21 cellular contexts compared by ENCODE assay signal in the genomic region with DNA sequence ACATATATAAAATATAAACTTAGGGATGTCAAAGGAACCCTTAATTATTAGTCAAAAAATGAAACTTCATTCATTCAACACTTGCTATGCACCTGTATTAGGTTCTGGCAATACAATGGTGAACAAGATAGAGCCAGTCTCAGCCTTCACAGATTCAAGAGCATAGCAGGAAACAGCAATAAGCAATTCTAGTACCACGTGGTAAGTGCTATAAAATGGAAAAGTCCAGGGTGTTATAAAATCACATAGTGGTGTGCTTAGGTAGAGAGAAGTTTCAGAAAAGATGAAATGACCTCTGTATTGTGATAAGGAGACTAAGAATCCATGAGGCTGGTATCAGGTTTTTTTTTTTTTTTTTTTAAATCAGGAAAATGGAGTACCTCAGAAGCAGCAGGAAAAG. TPM values are rescaled to one million over a fixed set of nuclear protein-coding genes. Genes with fewer than 3 reads are reported as not detected.
DNase-seq lines count a peak whose midpoint lies in the region; ATAC-seq, FAIRE-seq and TF ChIP-seq lines count a peak whose summit lies in the region.
"Had no signal": no experiment of that assay in that cellular context is flagged by ENCODE, and none has a peak within 500 bp of the region (broad histone marks: within the 10 kb centered on the region; RNA-seq: fewer than 3 reads in every experiment).

No MANE protein-coding gene starts in this region.

- peak overlapping the region; percentile 98 for H3K4me2 ChIP-seq in Loucy (ENCODE audit: low read depth, low read length, poor library complexity, severe bottlenecking)

- H3K9me3 Mint-ChIP-seq in activated T-cell treated with anti-CD3 and anti-CD28 coated beads, Interleukin-2, amount 50 U/mL, for 24 hours, result no peaks in the 10 kb centered on the region
- H3K9me3 Mint-ChIP-seq: CD4-positive, alpha-beta memory T cell had no signal

- WGBS in small intestine, 3 donors, result 12 to 40% (median 26%) methylated on average over 1 of the region's 1 CpG

- no peaks in the 10 kb centered on the region for H3K27me3 Mint-ChIP-seq in activated T-cell treated with anti-CD3 and anti-CD28 coated beads, Interleukin-2, amount 50 U/mL, for 24 hours
- H3K27me3 Mint-ChIP-seq: CD4-positive, alpha-beta memory T cell had no signal

- ATAC-seq in HG02870 (IDR thresholded peaks at IDR 0.05; ENCODE audit: unreplicated experiment), result no peak
- ATAC-seq in GM18873 (IDR thresholded peaks at IDR 0.05; ENCODE audit: low FRiP score, unreplicated experiment), result no peak
- ATAC-seq: K562, PC-3 had no signal

- H3K4me3 ChIP-seq in Loucy (ENCODE audit: low read length, poor library complexity, severe bottlenecking), result peak overlapping the region; percentile 57
- no peak overlapping the region for H3K4me3 ChIP-seq in colonic mucosa
- no peak overlapping the region for H3K4me3 ChIP-seq in small intestine (ENCODE audit: low read depth in 1 of 2, low read length in 2 of 2)
- H3K4me3 ChIP-seq: K562 had no signal

- H3K79me2 ChIP-seq in Loucy (ENCODE audit: insufficient read depth, low read length), result peaks cover 100% of the 10 kb centered on the region

- intact Hi-C loops in colonic mucosa (cut with DNase I), result no loop called here

- H3K9ac ChIP-seq in Loucy (ENCODE audit: low read depth, low read length, poor library complexity, severe bottlenecking) (no peak overlapping the region), colonic mucosa (ENCODE audit: low read depth in 2 of 2, low read length in 2 of 2) (no peak overlapping the region)

- H3K4me3 Mint-ChIP-seq in activated T-cell treated with anti-CD3 and anti-CD28 coated beads, Interleukin-2, amount 50 U/mL, for 24 hours, result no peak overlapping the region

- H3K4me1 Mint-ChIP-seq in activated T-cell treated with anti-CD3 and anti-CD28 coated beads, Interleukin-2, amount 50 U/mL, for 24 hours (ENCODE audit: low read depth), result peaks cover 60% of the 10 kb centered on the region

- H3K4me1 ChIP-seq in Loucy (ENCODE audit: insufficient read depth, low read length, poor library complexity, severe bottlenecking) (peaks cover 40% of the 10 kb centered on the region), colonic mucosa (peaks cover 5% of the 10 kb centered on the region), small intestine (ENCODE audit: control insufficient read depth in 2 of 2, insufficient read depth in 1 of 2, low read depth in 1 of 2, low read length in 1 of 2) (peaks cover 0 to 7% of the 10 kb centered on the region in 2 donors)

- no peaks in the 10 kb centered on the region for H3K36me3 ChIP-seq in Loucy (ENCODE audit: insufficient read depth, low read length)
- H3K36me3 ChIP-seq in colonic mucosa, result no peaks in the 10 kb centered on the region
- no peaks in the 10 kb centered on the region for H3K36me3 ChIP-seq in small intestine (ENCODE audit: control insufficient read depth in 2 of 2, insufficient read depth in 2 of 2, low read length in 2 of 2)

- TF ChIP-seq CTCF in Loucy (conservative IDR thresholded peaks at IDR 0.05; ENCODE audit: low read length) (no peak), colonic mucosa (IDR thresholded peaks at IDR 0.05) (no peak)

- no peaks in the 10 kb centered on the region for H3K9me2 ChIP-seq in Loucy (replicated peaks; ENCODE audit: low read depth, low read length)

- peaks cover 65% of the 10 kb centered on the region for H3K36me3 Mint-ChIP-seq in activated T-cell treated with anti-CD3 and anti-CD28 coated beads, Interleukin-2, amount 50 U/mL, for 24 hours (ENCODE audit: low read depth)

- H3K9me3 ChIP-seq in Loucy (ENCODE audit: insufficient read depth, low read depth, low read length) (no peaks in the 10 kb centered on the region), colonic mucosa (no peaks in the 10 kb centered on the region), small intestine (ENCODE audit: control insufficient read depth, low read depth) (no peaks in the 10 kb centered on the region)

- FAIRE-seq in small intestine (lab: Jason Lieb, UNC), result no peak
- FAIRE-seq: A204.1, H1, K562 had no signal

- H3K27me3 ChIP-seq in Loucy (ENCODE audit: insufficient read depth, low read length, poor library complexity, severe bottlenecking) (no peaks in the 10 kb centered on the region), colonic mucosa (no peaks in the 10 kb centered on the region), small intestine (ENCODE audit: control insufficient read depth in 2 of 2, insufficient read depth in 2 of 2, low read length in 2 of 2) (no peaks in the 10 kb centered on the region)

- H4K20me1 ChIP-seq in Loucy (ENCODE audit: insufficient read depth, low read length, poor library complexity, severe bottlenecking), result peaks cover 79% of the 10 kb centered on the region

- H3K27ac Mint-ChIP-seq in activated T-cell treated with anti-CD3 and anti-CD28 coated beads, Interleukin-2, amount 50 U/mL, for 24 hours, result peak overlapping the region; percentile 74

- DNase-seq in activated T-cell treated with anti-CD3 and anti-CD28 coated beads, Interleukin-2, amount 50 U/mL, for 24 hours, result no peak
- no peak for DNase-seq in activated T-cell treated with anti-CD3 and anti-CD28 coated beads, Interleukin-2, amount 50 U/mL, for 1 hour
- DNase-seq in colonic mucosa (peak; percentile 29), small intestine (peak; percentile 85), NOMO-1 treated with dmso at 0.1 percent for 144 hours (lab: John Stamatoyannopoulos, UW; ENCODE audit: unreplicated experiment) (no peak)
- DNase-seq: CD4-positive, alpha-beta memory T cell; DMS153; GDM1; NCI-H1105; NCI-H2081 treated with DMSO at 0.1 percent for 48 hours; NCI-H446 treated with DMSO at 0.1 percent for 48 hours; NK-92 treated with Interleukin-12 subunit alpha and Interleukin-12 subunit beta, amount 100 ng/mL, for 24 hours; PC-3; RPMI8226; SIG-M5 had no signal

- H2AFZ ChIP-seq in Loucy (ENCODE audit: low read length), result no peak overlapping the region

- no peaks in the 10 kb centered on the region for H3F3A ChIP-seq in Loucy (ENCODE audit: low read depth)

- H3K27ac ChIP-seq in colonic mucosa (peak overlapping the region; percentile 33), small intestine (ENCODE audit: low read depth in 1 of 2, low read length in 1 of 2) (no peak overlapping the region)

RNA-seq across cellular contexts. Expression of gene TOMM70, which starts 5.2 kb away (rescaled TPM):
- 10 to 100 TPM; 45.6 to 58.1 TPM for total RNA-seq in colonic mucosa
- 10 to 100 TPM; 16.2 to 34.9 (median 17.2) TPM for polyA plus RNA-seq in small intestine

RNA-seq across cellular contexts. Expression of gene LNP1, which starts 5.7 kb away (rescaled TPM):
- total RNA-seq in colonic mucosa, result 1 to 10 TPM in 1 of 2 donors, under 1 TPM in 1; 0.74 to 1.4 TPM
- 1 to 10 TPM in 1 of 3 donors, not detected in 2; 1.8 TPM for polyA plus RNA-seq in small intestine

Comparison
In these comparisons a context has a peak if more than half of its experiments do, and no peak if none do; other contexts are left out.
1. DNase-seq: peak in colonic mucosa (single experiment) and small intestine (single experiment); none in activated T-cell treated with anti-CD3 and anti-CD28 coated beads, Interleukin-2, amount 50 U/mL, for 24 hours (single experiment), activated T-cell treated with anti-CD3 and anti-CD28 coated beads, Interleukin-2, amount 50 U/mL, for 1 hour (single experiment) and NOMO-1 treated with dmso at 0.1 percent for 144 hours (single experiment).